Comparison of ENCODE assay signal across 28 cellular contexts in genomic region chr16:22775220-22775912, GRCh38. TPM values are rescaled to one million over a fixed set of nuclear protein-coding genes. Genes with fewer than 3 reads are reported as not detected.
"Had no signal": no experiment of that assay in that cellular context is flagged by ENCODE, and none has a peak within 500 bp of the region (broad histone marks: within the 10 kb centered on the region; RNA-seq: fewer than 3 reads in every experiment).

No MANE protein-coding gene starts in this region.

- H3K4me1 ChIP-seq: esophagus squamous epithelium, gastroesophageal sphincter, heart right ventricle, left lung, lower lobe of right lung had no signal

- H3K27ac Mint-ChIP-seq: mesothelial cell of epicardium had no signal

- H3K36me3 ChIP-seq: esophagus squamous epithelium, gastroesophageal sphincter, heart right ventricle, left lung, lower lobe of right lung had no signal

- DNase-seq: dermis blood vessel endothelial cell; dorsolateral prefrontal cortex; effector CD4-positive, alpha-beta T cell; effector memory CD4-positive, alpha-beta T cell; erythroblast; esophagus squamous epithelium; foreskin keratinocyte; head of caudate nucleus; heart right ventricle; hippocampal formation; left cardiac atrium; left lung; left ventricle myocardium superior; lower lobe of right lung; mesenchymal stem cell; mucosa of descending colon had no signal

- H3K4me3 ChIP-seq: coronary artery, dorsolateral prefrontal cortex, esophagus squamous epithelium, gastroesophageal sphincter, heart right ventricle, left lung, lower lobe of right lung, mucosa of descending colon had no signal

- H3K4me3 Mint-ChIP-seq: mesothelial cell of epicardium had no signal

- FAIRE-seq: colon, endometrium, frontal cortex, islet of Langerhans, keratinocyte had no signal

- H3K4me1 Mint-ChIP-seq: mesothelial cell of epicardium had no signal

- ATAC-seq: esophagus mucosa, foreskin keratinocyte, gastroesophageal sphincter, heart right ventricle, left cardiac atrium, left lung, left ventricle myocardium superior, lower lobe of right lung, mucosa of descending colon had no signal

- H3K27ac ChIP-seq: coronary artery, dorsolateral prefrontal cortex, epithelial cell of prostate, esophagus squamous epithelium, foreskin keratinocyte, gastroesophageal sphincter, heart right ventricle, left lung, lower lobe of right lung had no signal

- H3K9me3 Mint-ChIP-seq: mesothelial cell of epicardium had no signal

- H3K9me3 ChIP-seq: esophagus squamous epithelium, gastroesophageal sphincter, heart right ventricle, left lung, lower lobe of right lung, mucosa of descending colon had no signal

- H3K36me3 Mint-ChIP-seq: mesothelial cell of epicardium had no signal

RNA-seq across cellular contexts. Expression of gene HS3ST2, which starts 38.6 kb away (rescaled TPM):
- total RNA-seq: dermis blood vessel endothelial cell, lung microvascular endothelial cell, mesothelial cell of epicardium, myocyte had no signal
